ENCODE assay signal across 9 cellular contexts in genomic region chr14:54722791-54723432, GRCh38.
A peak's percentile ranks its signal among the peaks of the same experiment; 100 is the strongest.
DNase-seq lines count a peak whose midpoint lies in the region; ATAC-seq and TF ChIP-seq lines count a peak whose summit lies in the region.
"Had no signal": no experiment of that assay in that cellular context is flagged by ENCODE, and none has a peak within 500 bp of the region (broad histone marks: within the 10 kb centered on the region; RNA-seq: fewer than 3 reads in every experiment).

No MANE protein-coding gene starts in this region.

- no peaks in the 10 kb centered on the region for H3K9me3 ChIP-seq in uterus
- H3K9me3 ChIP-seq in sigmoid colon: no peaks in the 10 kb centered on the region

- H3K4me1 ChIP-seq in uterus (peaks cover 0 to 3% of the 10 kb centered on the region in 2 donors), sigmoid colon (peaks cover 0 to 55% (median 30%) of the 10 kb centered on the region in 4 donors)

- H3K27me3 ChIP-seq in uterus (no peaks in the 10 kb centered on the region), sigmoid colon (no peaks in the 10 kb centered on the region)

- H3K4me3 ChIP-seq in astrocyte of the cerebellum (ENCODE audit: low read depth, low read length): no peak overlapping the region
- H3K4me3 ChIP-seq in uterus: no peak overlapping the region
- no peak overlapping the region for H3K4me3 ChIP-seq in sigmoid colon

- TF ChIP-seq EP300 in sigmoid colon (IDR thresholded peaks at IDR 0.05): no peak

- H3K36me3 ChIP-seq in uterus (no peaks in the 10 kb centered on the region), sigmoid colon (no peaks in the 10 kb centered on the region)

- TF ChIP-seq CTCF in astrocyte of the cerebellum (IDR thresholded peaks at IDR 0.05; ENCODE audit: low read depth, low read length, missing control alignments): peak; percentile 58
- peak in 2 of 4 experiments; percentile 34 to 37 for TF ChIP-seq CTCF in uterus (IDR thresholded peaks at IDR 0.05)
- TF ChIP-seq CTCF in sigmoid colon (IDR thresholded peaks at IDR 0.05): peak in 1 of 4 experiments; percentile 12

- in situ Hi-C loops in astrocyte of the cerebellum (cut with HindIII; ENCODE audit: low sequenced_read_pairs): no loop called here

- intact Hi-C loops in uterus (cut with DNase I; ENCODE audit: low total_unique reads) (no loop called here), sigmoid colon (cut with DNase I) (no loop called here)

- no peak overlapping the region for H3K27ac ChIP-seq in uterus
- no peak overlapping the region for H3K27ac ChIP-seq in sigmoid colon

- peak; percentile 44 for DNase-seq in ELR (ENCODE audit: low read depth)
- DNase-seq in HT1080 (ENCODE audit: low read depth): peak; percentile 37
- peak; percentile 33 for DNase-seq in astrocyte of the cerebellum (ENCODE audit: low read depth)
- peak; percentile 51 for DNase-seq in myocyte (ENCODE audit: low read depth)
- DNase-seq in iPS-NIHi11 (ENCODE audit: low spot score): no peak
- no peak for DNase-seq in uterus
- no peak for DNase-seq in sigmoid colon
- DNase-seq: activated CD4-positive, alpha-beta T cell treated with anti-CD3 and anti-CD28 coated beads, Interleukin-2, amount 50 U/mL, for 4 hours had no signal

- 59 to 64% methylated on average over 4 of the region's 4 CpGs for WGBS in sigmoid colon, 2 donors

- no peak for TF ChIP-seq POLR2A in uterus (IDR thresholded peaks at IDR 0.05)
- no peak for TF ChIP-seq POLR2A in sigmoid colon (IDR thresholded peaks at IDR 0.05)

- ATAC-seq in GM21381 (IDR thresholded peaks at IDR 0.05; ENCODE audit: unreplicated experiment): no peak

Comparison
In these comparisons a context has a peak if more than half of its experiments do, and no peak if none do; other contexts are left out.
1. DNase-seq: peak in ELR (single experiment), HT1080 (single experiment), astrocyte of the cerebellum (single experiment) and myocyte (single experiment); none in iPS-NIHi11 (single experiment), uterus (0 of 2) and sigmoid colon (single experiment).